ENCODE assay signal across 9 cellular contexts in the genomic region with DNA sequence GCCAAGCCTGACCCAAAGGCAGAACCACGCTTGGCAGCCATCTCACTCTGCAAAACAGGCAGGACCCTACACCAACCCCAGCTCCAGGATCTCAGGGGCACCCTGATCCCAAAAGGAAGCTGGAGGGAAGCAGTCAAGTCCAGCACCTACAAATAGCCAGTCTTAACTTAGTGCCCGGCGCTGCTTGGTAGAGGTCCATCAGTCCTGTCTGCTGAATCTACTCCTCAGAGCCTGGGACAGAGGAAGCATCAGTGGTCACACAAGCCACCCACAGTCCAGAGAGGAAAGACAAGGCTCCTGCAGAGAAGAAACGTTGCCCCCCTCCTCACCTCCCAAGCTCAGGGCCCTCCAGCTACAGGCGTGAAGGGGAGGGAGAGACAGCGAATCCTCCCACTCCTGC. TPM values are rescaled to one million over a fixed set of nuclear protein-coding genes. Genes with fewer than 3 reads are reported as not detected.
DNase-seq lines count a peak whose midpoint lies in the region; ATAC-seq and TF ChIP-seq lines count a peak whose summit lies in the region.
"Had no signal": no experiment of that assay in that cellular context is flagged by ENCODE, and none has a peak within 500 bp of the region (broad histone marks: within the 10 kb centered on the region; RNA-seq: fewer than 3 reads in every experiment).

No MANE protein-coding gene starts in this region.

- H3K4me3 Mint-ChIP-seq in activated B cell treated with CpG ODN at 0.5 μM for 24 hours = peak overlapping the region; percentile 41

- DNase-seq in activated B cell treated with CpG ODN at 0.5 μM for 24 hours (no peak), fibroblast of villous mesenchyme (ENCODE audit: low read depth) (no peak), omental fat pad (ENCODE audit: low spot score) (no peak), HAP-1 (ENCODE audit: low spot score in 2 of 2) (no peak)
- no peak for DNase-seq in activated CD4-positive, alpha-beta T cell treated with anti-CD3 and anti-CD28 coated beads for 4 hours
- no peak for DNase-seq in stimulated activated CD4-positive, alpha-beta T cell treated with anti-CD3 and anti-CD28 coated beads, Interleukin-4, amount 100 ng/mL, for 1 hour
- DNase-seq: NCI-H2107 had no signal

- POLR2A ChIA-PET in activated B cell treated with CpG ODN at 0.5 μM for 24 hours (lab: Charles Lee) = interaction anchor here (0.6 to 6.0 kb wide), 5 partner anchors 11 to 63 kb away, joined by 5 to 52 read pairs (median 7); partner anchors contain the start of gene RPLP0

- H3K27me3 Mint-ChIP-seq in activated B cell treated with CpG ODN at 0.5 μM for 24 hours = peaks cover 30% of the 10 kb centered on the region

- no peaks in the 10 kb centered on the region for H3K36me3 Mint-ChIP-seq in activated B cell treated with CpG ODN at 0.5 μM for 24 hours (ENCODE audit: low read depth)

- H3K27ac ChIP-seq in C4-2B = peak overlapping the region; percentile 82

- no peaks in the 10 kb centered on the region for H3K9me3 ChIP-seq in HAP-1

- H3K9me3 Mint-ChIP-seq in activated B cell treated with CpG ODN at 0.5 μM for 24 hours = no peaks in the 10 kb centered on the region

- H3K4me1 ChIP-seq in HAP-1 = peaks cover 10% of the 10 kb centered on the region

- TF ChIP-seq CTCF in C4-2B (conservative IDR thresholded peaks at IDR 0.05) (no peak), activated B cell treated with CpG ODN at 0.5 μM for 24 hours (IDR thresholded peaks at IDR 0.05) (no peak), fibroblast of villous mesenchyme (IDR thresholded peaks at IDR 0.05; ENCODE audit: insufficient read depth, low read depth, low read length) (no peak), omental fat pad (IDR thresholded peaks at IDR 0.05) (no peak)

- CTCF ChIA-PET in activated B cell treated with CpG ODN at 0.5 μM for 24 hours (lab: Charles Lee) = interaction anchor here (3.2 to 8.9 kb wide), 2 partner anchors 35 to 63 kb away, joined by 13 to 243 read pairs; partner anchors contain the start of gene RPLP0

- peaks cover 18% of the 10 kb centered on the region for H3K4me1 Mint-ChIP-seq in activated B cell treated with CpG ODN at 0.5 μM for 24 hours

- no peaks in the 10 kb centered on the region for H3K27me3 ChIP-seq in HAP-1 (ENCODE audit: low read depth)

- H3K27ac Mint-ChIP-seq in activated B cell treated with CpG ODN at 0.5 μM for 24 hours = no peak overlapping the region

- no peaks in the 10 kb centered on the region for H3K36me3 ChIP-seq in HAP-1 (replicated peaks)

- peak overlapping the region; percentile 89 for H3K4me3 ChIP-seq in fibroblast of villous mesenchyme (ENCODE audit: low read depth, low read length)
- H3K4me3 ChIP-seq in HAP-1 = no peak overlapping the region

- ATAC-seq in activated B cell treated with CpG ODN at 0.5 μM for 24 hours (ENCODE audit: low read depth) (no peak), omental fat pad (ENCODE audit: low FRiP score) (peak; percentile 4), HG03354 (IDR thresholded peaks at IDR 0.05; ENCODE audit: poor library complexity, severe bottlenecking, unreplicated experiment) (no peak)

- intact Hi-C loops in activated B cell treated with CpG ODN at 0.5 μM for 24 hours (cut with micrococcal nuclease) = no loop called here

- in situ Hi-C loops in HAP-1 (cut with MboI; ENCODE audit: low sequenced_read_pairs) = no loop called here

RNA-seq across cellular contexts. Expression of gene PXN, which starts 1.4 kb away (rescaled TPM):
- 1.7 and 2.9 TPM in 2 replicates for total RNA-seq in activated B cell treated with CpG ODN at 0.5 μM for 24 hours
- 63.0 and 67.3 TPM in 2 replicates for total RNA-seq in fibroblast of villous mesenchyme
- 100 to 1,000 TPM in 1 of 4 donors, 10 to 100 TPM in 3; 40.0 to 151 (median 73.1) TPM for total RNA-seq in omental fat pad

RNA-seq across cellular contexts. Expression of gene RNU4-2, which starts 27.6 kb away (rescaled TPM):
- total RNA-seq in activated B cell treated with CpG ODN at 0.5 μM for 24 hours = 12,977 and 14,722 TPM in 2 replicates
- under 0.01 TPM in 2 replicates for total RNA-seq in fibroblast of villous mesenchyme
- under 1 TPM; under 0.01 TPM for total RNA-seq in omental fat pad

RNA-seq across cellular contexts. Expression of gene RNU4-1, which starts 29.0 kb away (rescaled TPM):
- total RNA-seq in activated B cell treated with CpG ODN at 0.5 μM for 24 hours = 3,997 and 4,399 TPM in 2 replicates
- under 0.01 TPM in 2 replicates for total RNA-seq in fibroblast of villous mesenchyme
- under 1 TPM in 2 of 4 donors, not detected in 2; under 0.01 TPM for total RNA-seq in omental fat pad

RNA-seq across cellular contexts. Expression of gene SIRT4, which starts 38.0 kb away (rescaled TPM):
- total RNA-seq in activated B cell treated with CpG ODN at 0.5 μM for 24 hours (1.6 and 1.7 TPM in 2 replicates), fibroblast of villous mesenchyme (1.3 and 1.6 TPM in 2 replicates), omental fat pad (1 to 10 TPM in 3 of 4 donors, not detected in 1; 1.3 to 2.4 (median 1.4) TPM)

Comparison
In these comparisons a context has a peak if more than half of its experiments do, and no peak if none do; other contexts are left out.
1. RNA of gene PXN, which starts 1.4 kb away (total RNA-seq): 40.0 to 151 TPM in omental fat pad and 63.0 to 67.3 TPM in fibroblast of villous mesenchyme; 1.7 to 2.9 TPM in activated B cell treated with CpG ODN at 0.5 μM for 24 hours; every median in the first group is over 10 times any median in the second.
2. RNA of gene RNU4-2, which starts 27.6 kb away (total RNA-seq): 12,977 to 14,722 TPM in activated B cell treated with CpG ODN at 0.5 μM for 24 hours; under 0.01 TPM in fibroblast of villous mesenchyme and under 0.01 TPM in omental fat pad; every median in the first group is over 1,000 times any median in the second.
3. RNA of gene RNU4-1, which starts 29.0 kb away (total RNA-seq): 3,997 to 4,399 TPM in activated B cell treated with CpG ODN at 0.5 μM for 24 hours; under 0.01 TPM in fibroblast of villous mesenchyme and under 0.01 TPM in omental fat pad; every median in the first group is over 1,000 times any median in the second.